In the genomic region with DNA sequence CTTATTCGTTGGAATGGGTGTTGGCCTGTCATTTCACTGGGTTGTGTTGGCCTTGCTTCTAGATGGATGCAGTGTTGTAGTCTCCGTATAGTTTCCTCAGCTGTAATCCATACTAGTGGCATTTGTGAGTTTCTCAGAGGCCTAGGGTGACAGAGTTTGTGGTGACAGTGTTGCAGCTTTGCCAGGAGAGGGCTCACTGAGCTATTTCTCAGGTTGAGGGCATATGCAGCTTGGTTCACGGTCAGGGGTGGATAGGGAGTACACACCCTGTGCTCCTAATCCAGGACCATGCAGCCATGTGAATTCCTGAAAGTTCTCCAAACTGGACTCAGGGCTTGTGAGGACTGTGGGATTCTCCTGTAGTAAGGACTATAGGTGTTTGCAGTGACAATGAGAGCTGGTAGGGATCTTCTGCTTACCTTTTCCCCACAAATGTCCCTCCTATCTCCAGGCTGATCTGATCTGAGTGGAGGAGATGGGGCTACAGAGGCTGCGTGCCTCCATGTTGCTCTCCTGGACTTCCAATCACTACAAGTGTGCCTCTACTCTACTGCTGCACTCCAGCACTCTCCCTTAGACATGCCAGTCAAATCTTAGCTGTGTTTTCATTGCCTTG, we compare ENCODE assay signal across 9 cellular contexts.
DNase-seq lines count a peak whose midpoint lies in the region; ATAC-seq and TF ChIP-seq lines count a peak whose summit lies in the region.
"Had no signal": no experiment of that assay in that cellular context is flagged by ENCODE, and none has a peak within 500 bp of the region (broad histone marks: within the 10 kb centered on the region; RNA-seq: fewer than 3 reads in every experiment).

No MANE protein-coding gene starts in this region.

- peak; percentile 67 for ATAC-seq in GM21825 (IDR thresholded peaks at IDR 0.05; ENCODE audit: unreplicated experiment)
- peak; percentile 48 for ATAC-seq in activated T-helper 17 cell treated with anti-CD3 and anti-CD28 coated beads, Interleukin-2, amount 50 U/mL, for 72 hours (replicated peaks)
- peak; percentile 99 to 100 (median 100) for ATAC-seq in right lobe of liver
- ATAC-seq in CD8-positive, alpha-beta T cell, result no peak
- no peak for ATAC-seq in GM18517 (IDR thresholded peaks at IDR 0.05; ENCODE audit: unreplicated experiment)

- TF ChIP-seq CTCF in right lobe of liver (IDR thresholded peaks at IDR 0.05), result peak; percentile 53 to 68 (median 64)
- TF ChIP-seq CTCF in CD8-positive, alpha-beta T cell (IDR thresholded peaks at IDR 0.05), result no peak

- TF ChIP-seq POLR2A in right lobe of liver (IDR thresholded peaks at IDR 0.05), result no peak

- H3K27ac Mint-ChIP-seq in activated T-helper 17 cell treated with anti-CD3 and anti-CD28 coated beads, Interleukin-2, amount 50 U/mL, for 72 hours, result no peak overlapping the region
- no peak overlapping the region for H3K27ac Mint-ChIP-seq in CD8-positive, alpha-beta T cell

- peak; percentile 3 for DNase-seq in NCI-H2196 treated with DMSO at 0.1 percent for 48 hours (lab: John Stamatoyannopoulos, UW; ENCODE audit: unreplicated experiment)
- no peak for DNase-seq in NCI-H2196 (lab: John Stamatoyannopoulos, UW; ENCODE audit: unreplicated experiment)
- DNase-seq in MV-4-11 (lab: John Stamatoyannopoulos, UW), result peak; percentile 48
- peak in 2 of 3 donors; percentile 32 to 65 for DNase-seq in right lobe of liver
- no peak for DNase-seq in CD8-positive, alpha-beta T cell

- no peak overlapping the region for H3K4me3 ChIP-seq in right lobe of liver
- H3K4me3 ChIP-seq in CD8-positive, alpha-beta T cell (ENCODE audit: low read depth, low read length), result no peak overlapping the region
- H3K4me3 ChIP-seq: BLaER1 treated with 17β-estradiol and CSF1 and Interleukin-3, amounts not matched to agents 10 nM and 100 nM had no signal

- no peak overlapping the region for H3K4me3 Mint-ChIP-seq in activated T-helper 17 cell treated with anti-CD3 and anti-CD28 coated beads, Interleukin-2, amount 50 U/mL, for 72 hours
- H3K4me3 Mint-ChIP-seq in CD8-positive, alpha-beta T cell, result no peak overlapping the region

- peaks cover 16% of the 10 kb centered on the region for H3K27me3 Mint-ChIP-seq in activated T-helper 17 cell treated with anti-CD3 and anti-CD28 coated beads, Interleukin-2, amount 50 U/mL, for 72 hours
- peaks cover 30% of the 10 kb centered on the region for H3K27me3 Mint-ChIP-seq in CD8-positive, alpha-beta T cell (ENCODE audit: low read depth)

- H3K36me3 Mint-ChIP-seq in activated T-helper 17 cell treated with anti-CD3 and anti-CD28 coated beads, Interleukin-2, amount 50 U/mL, for 72 hours (ENCODE audit: low read depth), result no peaks in the 10 kb centered on the region
- no peaks in the 10 kb centered on the region for H3K36me3 Mint-ChIP-seq in CD8-positive, alpha-beta T cell

- intact Hi-C loops in right lobe of liver (cut with DNase I), result no loop called here
- intact Hi-C loops in CD8-positive, alpha-beta T cell (cut with DNase I, micrococcal nuclease), result no loop called here

- CTCF ChIA-PET in CD8-positive, alpha-beta T cell (lab: Charles Lee), result no interaction called here

- no peaks in the 10 kb centered on the region for H3K36me3 ChIP-seq in right lobe of liver
- H3K36me3 ChIP-seq in CD8-positive, alpha-beta T cell (ENCODE audit: insufficient read depth, low read length), result no peaks in the 10 kb centered on the region
- H3K36me3 ChIP-seq: BLaER1 treated with 17β-estradiol and CSF1 and Interleukin-3, amounts not matched to agents 10 nM and 100 nM had no signal

- no peaks in the 10 kb centered on the region for H3K4me1 ChIP-seq in right lobe of liver
- no peaks in the 10 kb centered on the region for H3K4me1 ChIP-seq in CD8-positive, alpha-beta T cell (ENCODE audit: insufficient read depth, low read length)

- 4% methylated on average over 4 of the region's 4 CpGs for WGBS in right lobe of liver (ENCODE audit: insufficient coverage, low coverage, low lambda C conversion rate, missing lambda C conversion rate)

- POLR2A ChIA-PET in CD8-positive, alpha-beta T cell (lab: Charles Lee), result no interaction called here

- no peak overlapping the region for H3K27ac ChIP-seq in right lobe of liver
- H3K27ac ChIP-seq in CD8-positive, alpha-beta T cell (ENCODE audit: low read depth, low read length), result no peak overlapping the region
- H3K27ac ChIP-seq: BLaER1 treated with 17β-estradiol and CSF1 and Interleukin-3, amounts not matched to agents 10 nM and 100 nM had no signal

- H3K9me3 ChIP-seq in right lobe of liver, result no peaks in the 10 kb centered on the region
- no peaks in the 10 kb centered on the region for H3K9me3 ChIP-seq in CD8-positive, alpha-beta T cell (ENCODE audit: low read length)

- H3K4me1 Mint-ChIP-seq in activated T-helper 17 cell treated with anti-CD3 and anti-CD28 coated beads, Interleukin-2, amount 50 U/mL, for 72 hours, result no peaks in the 10 kb centered on the region
- no peaks in the 10 kb centered on the region for H3K4me1 Mint-ChIP-seq in CD8-positive, alpha-beta T cell (ENCODE audit: low read depth)

- no peaks in the 10 kb centered on the region for H3K9me3 Mint-ChIP-seq in activated T-helper 17 cell treated with anti-CD3 and anti-CD28 coated beads, Interleukin-2, amount 50 U/mL, for 72 hours
- H3K9me3 Mint-ChIP-seq in CD8-positive, alpha-beta T cell, result peaks cover 8% of the 10 kb centered on the region

- H3K27me3 ChIP-seq in right lobe of liver, result no peaks in the 10 kb centered on the region
- H3K27me3 ChIP-seq in CD8-positive, alpha-beta T cell (ENCODE audit: insufficient read depth, low read length), result no peaks in the 10 kb centered on the region
- H3K27me3 ChIP-seq: BLaER1 treated with 17β-estradiol and CSF1 and Interleukin-3, amounts not matched to agents 10 nM and 100 nM had no signal

Comparison
In these comparisons a context has a peak if more than half of its experiments do, and no peak if none do; other contexts are left out.
1. DNase-seq: peak in NCI-H2196 treated with DMSO at 0.1 percent for 48 hours (single experiment), MV-4-11 (single experiment) and right lobe of liver (2 of 3); none in NCI-H2196 (single experiment) and CD8-positive, alpha-beta T cell (0 of 7).
2. ATAC-seq: peak in GM21825 (single experiment), activated T-helper 17 cell treated with anti-CD3 and anti-CD28 coated beads, Interleukin-2, amount 50 U/mL, for 72 hours (single experiment) and right lobe of liver (4 of 4); none in CD8-positive, alpha-beta T cell (single experiment) and GM18517 (single experiment).